ENCODE assay signal across 8 cellular contexts in the genomic region with DNA sequence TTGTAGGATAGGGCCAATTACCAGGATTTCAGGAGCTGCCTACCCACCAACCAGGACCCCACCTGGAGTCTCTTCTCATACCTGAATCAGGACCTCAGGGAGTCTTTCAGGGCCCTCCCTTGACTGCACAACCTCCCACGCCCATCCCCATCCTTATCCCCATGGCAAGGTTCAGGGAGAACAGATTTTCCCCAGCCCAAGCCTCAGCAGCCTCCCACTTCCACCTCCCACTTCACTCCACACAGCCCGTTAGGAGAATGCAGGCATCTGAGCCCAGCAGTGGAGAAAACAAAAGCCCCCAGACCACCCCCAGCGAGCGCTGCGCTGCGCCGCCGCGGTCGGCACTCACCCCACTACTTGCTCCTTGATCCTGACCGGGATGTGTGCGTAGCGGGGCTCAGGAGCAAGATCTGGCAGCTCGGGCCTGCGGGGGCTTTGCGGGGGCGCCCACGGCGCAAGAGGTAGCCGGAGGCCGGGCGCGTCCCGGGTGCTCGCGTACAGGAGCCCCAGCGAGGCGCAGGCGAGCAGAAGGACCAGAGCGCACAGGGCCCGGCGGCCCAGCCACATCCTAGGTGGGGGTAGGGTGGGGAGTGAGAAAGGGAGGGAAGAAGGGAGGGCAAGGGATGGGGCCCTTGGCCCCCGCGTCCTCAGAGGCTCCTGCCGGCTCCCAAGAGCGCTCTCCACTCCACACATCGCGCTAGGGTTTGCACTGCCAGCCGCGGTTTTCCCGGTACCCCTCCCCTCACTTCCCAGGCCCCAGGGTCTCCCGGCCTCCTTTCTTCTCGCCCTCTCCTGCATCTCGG. TPM values are rescaled to one million over a fixed set of nuclear protein-coding genes. Genes with fewer than 3 reads are reported as not detected.
DNase-seq lines count a peak whose midpoint lies in the region; ATAC-seq and TF ChIP-seq lines count a peak whose summit lies in the region.

No MANE protein-coding gene starts in this region.

- H3K9me3 Mint-ChIP-seq in activated B cell treated with CpG ODN at 0.5 μM for 24 hours: no peaks in the 10 kb centered on the region

- H3K36me3 Mint-ChIP-seq in activated B cell treated with CpG ODN at 0.5 μM for 24 hours (ENCODE audit: low read depth): no peaks in the 10 kb centered on the region

- H3K36me3 ChIP-seq in heart right ventricle: no peaks in the 10 kb centered on the region
- H3K36me3 ChIP-seq in skeletal muscle satellite cell (ENCODE audit: insufficient read depth, low read length): no peaks in the 10 kb centered on the region

- CTCF ChIA-PET in activated B cell treated with CpG ODN at 0.5 μM for 24 hours (lab: Charles Lee): interaction anchor here (3.4 kb wide), 1 partner anchor 48 kb away, joined by 28 read pairs; no protein-coding TSS in a partner anchor

- H3K4me1 Mint-ChIP-seq in activated B cell treated with CpG ODN at 0.5 μM for 24 hours: peaks cover 17% of the 10 kb centered on the region

- peak overlapping the region; percentile 62 for H3K9ac ChIP-seq in skeletal muscle satellite cell (ENCODE audit: low read depth, low read length)

- ATAC-seq in activated B cell treated with CpG ODN at 0.5 μM for 24 hours (ENCODE audit: low read depth) (no peak), heart right ventricle (peak; percentile 13 to 53 (median 28)), HG02610 (IDR thresholded peaks at IDR 0.05; ENCODE audit: unreplicated experiment) (no peak), GM18502 (IDR thresholded peaks at IDR 0.05; ENCODE audit: poor library complexity, unreplicated experiment) (no peak), HG02973 (IDR thresholded peaks at IDR 0.05; ENCODE audit: unreplicated experiment) (no peak)

- TF ChIP-seq CTCF in activated B cell treated with CpG ODN at 0.5 μM for 24 hours (IDR thresholded peaks at IDR 0.05): no peak
- TF ChIP-seq CTCF in heart right ventricle (IDR thresholded peaks at IDR 0.05): no peak

- H3K27me3 Mint-ChIP-seq in activated B cell treated with CpG ODN at 0.5 μM for 24 hours: peaks cover 48% of the 10 kb centered on the region

- H3K27ac ChIP-seq in heart right ventricle: peak overlapping the region in 2 of 10 donors; percentile 13 to 28

- H3K4me3 ChIP-seq in heart right ventricle: peak overlapping the region; percentile 57 to 78 (median 65)
- peak overlapping the region; percentile 73 for H3K4me3 ChIP-seq in skeletal muscle satellite cell (ENCODE audit: low read length)

- peak overlapping the region; percentile 73 for H3K4me3 Mint-ChIP-seq in activated B cell treated with CpG ODN at 0.5 μM for 24 hours

- H3K4me2 ChIP-seq in skeletal muscle satellite cell (ENCODE audit: low read length): peak overlapping the region; percentile 98

- POLR2A ChIA-PET in activated B cell treated with CpG ODN at 0.5 μM for 24 hours (lab: Charles Lee): no interaction called here

- H3K9me3 ChIP-seq in heart right ventricle: no peaks in the 10 kb centered on the region
- H3K9me3 ChIP-seq in skeletal muscle satellite cell (replicated peaks; ENCODE audit: low read length): no peaks in the 10 kb centered on the region

- DNase-seq in NCI-H1417 (lab: John Stamatoyannopoulos, UW): peak in 2 of 3 experiments; percentile 83 to 86
- DNase-seq in NCI-H1417 treated with DMSO at 0.1 percent for 48 hours (lab: John Stamatoyannopoulos, UW): no peak
- DNase-seq in activated B cell treated with CpG ODN at 0.5 μM for 24 hours: no peak
- DNase-seq in heart right ventricle: no peak

- intact Hi-C loops in activated B cell treated with CpG ODN at 0.5 μM for 24 hours (cut with micrococcal nuclease) (loop anchor here (1.0 to 5.0 kb wide), 4 partner anchors 10 to 111 kb away; partner anchors contain the start of gene OS9), heart right ventricle (cut with DNase I) (loop anchor here in 3 of 10 donors (2.0 to 5.0 kb wide), 2 partner anchors 49 to 174 kb away; partner anchors contain the start of genes GLI1 (in 2 of the 3) and INHBE (in 2 of the 3))

- H3K4me1 ChIP-seq in heart right ventricle: peaks cover 0 to 33% (median 21%) of the 10 kb centered on the region in 9 donors
- H3K4me1 ChIP-seq in skeletal muscle satellite cell (ENCODE audit: control insufficient read depth, insufficient read depth, low read length): peaks cover 9% of the 10 kb centered on the region

- peaks cover 6 to 95% (median 60%) of the 10 kb centered on the region in 7 donors for H3K27me3 ChIP-seq in heart right ventricle
- H3K27me3 ChIP-seq in skeletal muscle satellite cell (ENCODE audit: control insufficient read depth, insufficient read depth, low read length): peaks cover 37% of the 10 kb centered on the region

- H3K27ac Mint-ChIP-seq in activated B cell treated with CpG ODN at 0.5 μM for 24 hours: no peak overlapping the region

- WGBS in heart right ventricle, 2 donors: 7% methylated on average over 29 to 44 of the region's 44 CpGs

RNA-seq across cellular contexts. Expression of gene B4GALNT1, which starts 1.2 kb away (rescaled TPM):
- 0.31 and 0.51 TPM in 2 replicates for total RNA-seq in activated B cell treated with CpG ODN at 0.5 μM for 24 hours
- total RNA-seq in heart right ventricle: 1 to 10 TPM; 2.0 to 9.3 (median 5.5) TPM
- polyA plus RNA-seq in heart right ventricle: 1 to 10 TPM; 2.4 to 5.3 TPM
- total RNA-seq in skeletal muscle satellite cell (2012; rRNA removed): 0.66 and 1.0 TPM in 2 replicates

RNA-seq across cellular contexts. Expression of gene ARHGEF25, which starts 20.5 kb away (rescaled TPM):
- not detected in 2 replicates for total RNA-seq in activated B cell treated with CpG ODN at 0.5 μM for 24 hours
- total RNA-seq in heart right ventricle: 10 to 100 TPM in 3 of 10 donors, 1 to 10 TPM in 7; 5.0 to 17.6 (median 7.5) TPM
- 10 to 100 TPM; 13.1 to 49.2 TPM for polyA plus RNA-seq in heart right ventricle
- total RNA-seq in skeletal muscle satellite cell (2012; rRNA removed): 1.5 TPM in 2 replicates

RNA-seq across cellular contexts. Expression of gene DTX3, which starts 27.1 kb away (rescaled TPM):
- total RNA-seq in activated B cell treated with CpG ODN at 0.5 μM for 24 hours (3.7 and 3.9 TPM in 2 replicates), heart right ventricle (10 to 100 TPM; 16.9 to 30.2 (median 22.2) TPM)
- 10 to 100 TPM; 20.9 to 58.2 TPM for polyA plus RNA-seq in heart right ventricle
- total RNA-seq in skeletal muscle satellite cell (2012; rRNA removed): 1.3 and 2.0 TPM in 2 replicates

RNA-seq across cellular contexts. Expression of gene PIP4K2C, which starts 40.8 kb away (rescaled TPM):
- total RNA-seq in activated B cell treated with CpG ODN at 0.5 μM for 24 hours (16.5 and 17.9 TPM in 2 replicates), heart right ventricle (10 to 100 TPM in 9 of 10 donors, 1 to 10 TPM in 1; 9.6 to 17.2 (median 14.7) TPM)
- polyA plus RNA-seq in heart right ventricle: 10 to 100 TPM in 1 of 2 donors, 1 to 10 TPM in 1; 5.8 to 13.6 TPM
- 6.6 and 9.1 TPM in 2 replicates for total RNA-seq in skeletal muscle satellite cell (2012; rRNA removed)

Comparison
In these comparisons a context has a peak if more than half of its experiments do, and no peak if none do; other contexts are left out.
1. DNase-seq: peak in NCI-H1417 (2 of 3); none in NCI-H1417 treated with DMSO at 0.1 percent for 48 hours (single experiment), activated B cell treated with CpG ODN at 0.5 μM for 24 hours (single experiment) and heart right ventricle (0 of 2).
2. ATAC-seq: peak in heart right ventricle (8 of 8); none in activated B cell treated with CpG ODN at 0.5 μM for 24 hours (single experiment), HG02610 (single experiment), GM18502 (single experiment) and HG02973 (single experiment).